ENCODE assay signal across 1 cellular context in the genomic region with DNA sequence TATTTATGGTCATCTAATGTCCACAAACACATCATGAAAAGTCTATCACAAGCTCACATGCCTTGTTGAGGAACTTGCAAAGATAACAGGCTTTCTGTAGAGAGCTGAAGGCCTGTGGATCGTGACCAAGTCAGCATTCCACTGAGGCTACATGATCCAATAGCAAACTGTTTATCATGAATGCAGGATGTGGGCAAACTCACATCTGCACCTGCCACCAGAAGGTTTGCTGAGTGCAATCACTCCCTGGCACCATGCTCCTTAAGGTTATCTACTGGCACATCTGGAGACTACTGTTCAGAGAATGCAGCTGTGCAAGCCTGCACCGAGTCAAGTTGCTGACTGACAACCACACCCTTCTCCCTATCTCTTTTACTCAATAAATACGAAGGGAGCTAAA.
TF ChIP-seq lines count a peak whose summit lies in the region.

No MANE protein-coding gene starts in this region.

TF ChIP-seq in K562, 482 proteins besides CTCF, POLR2A, EP300 and RAD21 (continued from another document and continues in another):
- TF ChIP-seq, protein P1, sequence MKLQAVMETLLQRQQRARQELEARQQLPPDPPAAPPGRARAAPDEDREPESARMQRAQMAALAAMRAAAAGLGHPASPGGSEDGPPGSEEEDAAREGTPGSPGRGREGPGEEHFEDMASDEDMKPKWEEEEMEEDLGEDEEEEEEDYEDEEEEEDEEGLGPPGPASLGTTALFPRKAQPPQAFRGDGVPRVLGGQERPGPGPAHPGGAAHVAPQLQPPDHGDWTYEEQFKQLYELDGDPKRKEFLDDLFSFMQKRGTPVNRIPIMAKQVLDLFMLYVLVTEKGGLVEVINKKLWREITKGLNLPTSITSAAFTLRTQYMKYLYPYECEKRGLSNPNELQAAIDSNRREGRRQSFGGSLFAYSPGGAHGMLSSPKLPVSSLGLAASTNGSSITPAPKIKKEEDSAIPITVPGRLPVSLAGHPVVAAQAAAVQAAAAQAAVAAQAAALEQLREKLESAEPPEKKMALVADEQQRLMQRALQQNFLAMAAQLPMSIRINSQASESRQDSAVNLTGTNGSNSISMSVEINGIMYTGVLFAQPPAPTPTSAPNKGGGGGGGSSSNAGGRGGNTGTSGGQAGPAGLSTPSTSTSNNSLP (IDR thresholded peaks at IDR 0.05; ENCODE audit: borderline replicate concordance, low read depth, low read length): no peak
- TF ChIP-seq TAL1 (IDR thresholded peaks at IDR 0.05) (peak; percentile 86), CBFA2T3 (IDR thresholded peaks at IDR 0.05) (peak; percentile 87), HCFC1 (IDR thresholded peaks at IDR 0.05; ENCODE audit: low read depth, low read length) (no peak), SMAD2 (IDR thresholded peaks at IDR 0.05; ENCODE audit: low read depth, low read length) (no peak), TRIM24 (IDR thresholded peaks at IDR 0.05) (peak; percentile 74 to 77), ZNF644 (tag; IDR thresholded peaks at IDR 0.05; ENCODE audit: low read depth) (no peak), TBP (optimal IDR thresholded peaks at IDR 0.05; ENCODE audit: low read depth, low read length) (no peak), EP400 (IDR thresholded peaks at IDR 0.05) (no peak), NCOR1 (IDR thresholded peaks at IDR 0.05) (peak; percentile 66; the same call in 1 of the 2 replicates), BHLHE40 (IDR thresholded peaks at IDR 0.05; ENCODE audit: low read length) (peak; percentile 79), XRCC3 (IDR thresholded peaks at IDR 0.05) (no peak), CCNT2 (IDR thresholded peaks at IDR 0.05; ENCODE audit: borderline replicate concordance, extremely low read depth, insufficient read length, low read depth, low read length) (peak; percentile 23), BDP1 (IDR thresholded peaks at IDR 0.05; ENCODE audit: insufficient read depth, insufficient read length) (no peak), SOX6 (IDR thresholded peaks at IDR 0.05) (peak; percentile 56), ZNF764 (CRISPR knock-in tag; IDR thresholded peaks at IDR 0.05; ENCODE audit: low read depth) (no peak), ZNF57 (CRISPR knock-in tag; IDR thresholded peaks at IDR 0.05) (no peak), KAT7 (CRISPR knock-in tag; IDR thresholded peaks at IDR 0.05; ENCODE audit: borderline replicate concordance) (no peak), ZNF175 (CRISPR knock-in tag; IDR thresholded peaks at IDR 0.05; ENCODE audit: low read depth) (peak; percentile 60; the same call in 1 of the 2 replicates), KDM4B (IDR thresholded peaks at IDR 0.05; ENCODE audit: borderline replicate concordance in 2 of 2, low read depth in 1 of 2) (no peak), C11orf30 (IDR thresholded peaks at IDR 0.05; ENCODE audit: low read depth) (no peak), KHSRP (IDR thresholded peaks at IDR 0.05) (no peak), SNRNP70 (optimal IDR thresholded peaks at IDR 0.05; ENCODE audit: low read depth, low read length) (no peak), TEAD4 (IDR thresholded peaks at IDR 0.05; ENCODE audit: low read length) (peak; percentile 92), TEAD4 (CRISPR knock-in tag; IDR thresholded peaks at IDR 0.05; ENCODE audit: borderline replicate concordance) (no peak), NEUROD1 (IDR thresholded peaks at IDR 0.05; ENCODE audit: borderline replicate concordance, low read depth, low read length, partially characterized antibody) (no peak), SMAD1 (IDR thresholded peaks at IDR 0.05; ENCODE audit: low read depth, low read length, partially characterized antibody) (no peak), CAMTA2 (CRISPR knock-in tag; conservative IDR thresholded peaks at IDR 0.05) (no peak)
- TF ChIP-seq, protein P2, sequence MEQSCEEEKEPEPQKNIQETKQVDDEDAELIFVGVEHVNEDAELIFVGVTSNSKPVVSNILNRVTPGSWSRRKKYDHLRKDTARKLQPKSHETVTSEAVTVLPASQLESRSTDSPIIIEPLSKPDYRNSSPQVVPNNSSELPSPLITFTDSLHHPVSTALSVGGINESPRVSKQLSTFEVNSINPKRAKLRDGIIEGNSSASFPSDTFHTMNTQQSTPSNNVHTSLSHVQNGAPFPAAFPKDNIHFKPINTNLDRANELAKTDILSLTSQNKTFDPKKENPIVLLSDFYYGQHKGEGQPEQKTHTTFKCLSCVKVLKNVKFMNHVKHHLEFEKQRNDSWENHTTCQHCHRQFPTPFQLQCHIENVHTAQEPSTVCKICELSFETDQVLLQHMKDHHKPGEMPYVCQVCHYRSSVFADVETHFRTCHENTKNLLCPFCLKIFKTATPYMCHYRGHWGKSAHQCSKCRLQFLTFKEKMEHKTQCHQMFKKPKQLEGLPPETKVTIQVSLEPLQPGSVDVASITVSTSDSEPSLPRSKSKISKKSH (CRISPR knock-in tag; IDR thresholded peaks at IDR 0.05): no peak
- TF ChIP-seq, protein P3, sequence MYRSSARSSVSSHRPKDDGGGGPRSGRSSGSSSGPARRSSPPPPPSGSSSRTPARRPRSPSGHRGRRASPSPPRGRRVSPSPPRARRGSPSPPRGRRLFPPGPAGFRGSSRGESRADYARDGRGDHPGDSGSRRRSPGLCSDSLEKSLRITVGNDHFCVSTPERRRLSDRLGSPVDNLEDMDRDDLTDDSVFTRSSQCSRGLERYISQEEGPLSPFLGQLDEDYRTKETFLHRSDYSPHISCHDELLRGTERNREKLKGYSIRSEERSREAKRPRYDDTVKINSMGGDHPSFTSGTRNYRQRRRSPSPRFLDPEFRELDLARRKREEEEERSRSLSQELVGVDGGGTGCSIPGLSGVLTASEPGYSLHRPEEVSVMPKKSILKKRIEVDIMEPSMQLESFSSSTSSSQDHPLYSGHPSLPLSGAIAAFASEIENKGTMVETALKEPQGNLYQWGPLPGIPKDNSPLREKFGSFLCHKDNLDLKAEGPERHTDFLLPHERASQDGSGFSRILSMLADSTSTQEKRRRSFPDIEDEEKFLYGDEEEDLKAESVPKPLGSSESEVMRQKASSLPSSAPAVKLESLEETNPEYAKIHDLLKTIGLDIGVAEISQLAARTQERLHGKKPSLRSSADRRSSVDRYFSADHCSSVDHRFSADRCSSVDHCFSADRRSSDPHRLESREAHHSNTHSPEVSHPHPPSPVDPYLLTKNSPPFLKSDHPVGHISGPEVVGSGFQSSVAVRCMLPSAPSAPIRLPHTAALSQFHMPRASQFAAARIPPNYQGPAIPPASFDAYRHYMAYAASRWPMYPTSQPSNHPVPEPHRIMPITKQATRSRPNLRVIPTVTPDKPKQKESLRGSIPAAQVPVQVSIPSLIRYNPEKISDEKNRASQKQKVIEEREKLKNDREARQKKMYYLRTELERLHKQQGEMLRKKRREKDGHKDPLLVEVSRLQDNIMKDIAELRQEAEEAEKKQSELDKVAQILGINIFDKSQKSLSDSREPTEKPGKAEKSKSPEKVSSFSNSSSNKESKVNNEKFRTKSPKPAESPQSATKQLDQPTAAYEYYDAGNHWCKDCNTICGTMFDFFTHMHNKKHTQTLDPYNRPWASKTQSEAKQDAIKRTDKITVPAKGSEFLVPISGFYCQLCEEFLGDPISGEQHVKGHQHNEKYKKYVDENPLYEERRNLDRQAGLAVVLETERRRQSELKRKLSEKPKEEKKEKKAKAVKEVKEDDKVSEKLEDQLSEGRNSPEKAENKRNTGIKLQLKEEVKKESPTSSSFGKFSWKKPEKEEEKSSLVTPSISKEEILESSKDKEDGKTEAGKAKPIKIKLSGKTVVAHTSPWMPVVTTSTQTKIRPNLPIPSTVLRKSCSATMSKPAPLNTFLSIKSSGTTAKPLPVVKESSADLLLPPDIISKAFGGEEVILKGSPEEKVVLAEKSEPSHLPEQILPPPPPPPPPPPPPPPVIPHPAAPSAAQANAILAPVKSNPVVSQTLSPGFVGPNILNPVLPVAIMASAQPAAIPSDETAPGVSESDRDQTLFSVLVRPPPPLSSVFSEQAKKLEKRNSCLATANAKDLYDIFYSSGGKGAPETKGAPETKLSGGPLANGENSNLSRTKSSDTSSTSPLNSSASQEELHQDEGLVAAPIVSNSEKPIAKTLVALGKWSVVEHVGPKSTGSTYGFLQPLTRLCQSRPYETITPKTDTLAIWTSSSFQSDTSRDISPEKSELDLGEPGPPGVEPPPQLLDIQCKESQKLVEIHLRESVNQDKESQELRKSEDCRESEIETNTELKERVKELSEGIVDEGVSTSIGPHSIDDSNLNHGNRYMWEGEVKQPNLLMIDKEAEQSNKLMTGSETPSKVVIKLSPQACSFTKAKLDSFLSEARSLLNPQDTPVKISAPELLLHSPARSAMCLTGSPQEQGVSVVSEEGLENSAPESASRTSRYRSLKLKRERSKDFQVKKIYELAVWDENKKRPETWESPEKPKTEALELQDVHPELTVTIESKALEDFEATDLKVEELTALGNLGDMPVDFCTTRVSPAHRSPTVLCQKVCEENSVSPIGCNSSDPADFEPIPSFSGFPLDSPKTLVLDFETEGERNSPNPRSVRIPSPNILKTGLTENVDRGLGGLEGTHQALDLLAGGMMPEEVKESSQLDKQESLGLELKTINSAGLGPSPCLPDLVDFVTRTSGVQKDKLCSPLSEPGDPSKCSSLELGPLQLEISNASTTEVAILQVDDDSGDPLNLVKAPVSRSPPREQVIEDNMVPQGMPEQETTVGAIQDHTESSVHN (IDR thresholded peaks at IDR 0.05; ENCODE audit: borderline replicate concordance in 1 of 2, low read depth in 1 of 2): no peak
- TF ChIP-seq, protein P4, sequence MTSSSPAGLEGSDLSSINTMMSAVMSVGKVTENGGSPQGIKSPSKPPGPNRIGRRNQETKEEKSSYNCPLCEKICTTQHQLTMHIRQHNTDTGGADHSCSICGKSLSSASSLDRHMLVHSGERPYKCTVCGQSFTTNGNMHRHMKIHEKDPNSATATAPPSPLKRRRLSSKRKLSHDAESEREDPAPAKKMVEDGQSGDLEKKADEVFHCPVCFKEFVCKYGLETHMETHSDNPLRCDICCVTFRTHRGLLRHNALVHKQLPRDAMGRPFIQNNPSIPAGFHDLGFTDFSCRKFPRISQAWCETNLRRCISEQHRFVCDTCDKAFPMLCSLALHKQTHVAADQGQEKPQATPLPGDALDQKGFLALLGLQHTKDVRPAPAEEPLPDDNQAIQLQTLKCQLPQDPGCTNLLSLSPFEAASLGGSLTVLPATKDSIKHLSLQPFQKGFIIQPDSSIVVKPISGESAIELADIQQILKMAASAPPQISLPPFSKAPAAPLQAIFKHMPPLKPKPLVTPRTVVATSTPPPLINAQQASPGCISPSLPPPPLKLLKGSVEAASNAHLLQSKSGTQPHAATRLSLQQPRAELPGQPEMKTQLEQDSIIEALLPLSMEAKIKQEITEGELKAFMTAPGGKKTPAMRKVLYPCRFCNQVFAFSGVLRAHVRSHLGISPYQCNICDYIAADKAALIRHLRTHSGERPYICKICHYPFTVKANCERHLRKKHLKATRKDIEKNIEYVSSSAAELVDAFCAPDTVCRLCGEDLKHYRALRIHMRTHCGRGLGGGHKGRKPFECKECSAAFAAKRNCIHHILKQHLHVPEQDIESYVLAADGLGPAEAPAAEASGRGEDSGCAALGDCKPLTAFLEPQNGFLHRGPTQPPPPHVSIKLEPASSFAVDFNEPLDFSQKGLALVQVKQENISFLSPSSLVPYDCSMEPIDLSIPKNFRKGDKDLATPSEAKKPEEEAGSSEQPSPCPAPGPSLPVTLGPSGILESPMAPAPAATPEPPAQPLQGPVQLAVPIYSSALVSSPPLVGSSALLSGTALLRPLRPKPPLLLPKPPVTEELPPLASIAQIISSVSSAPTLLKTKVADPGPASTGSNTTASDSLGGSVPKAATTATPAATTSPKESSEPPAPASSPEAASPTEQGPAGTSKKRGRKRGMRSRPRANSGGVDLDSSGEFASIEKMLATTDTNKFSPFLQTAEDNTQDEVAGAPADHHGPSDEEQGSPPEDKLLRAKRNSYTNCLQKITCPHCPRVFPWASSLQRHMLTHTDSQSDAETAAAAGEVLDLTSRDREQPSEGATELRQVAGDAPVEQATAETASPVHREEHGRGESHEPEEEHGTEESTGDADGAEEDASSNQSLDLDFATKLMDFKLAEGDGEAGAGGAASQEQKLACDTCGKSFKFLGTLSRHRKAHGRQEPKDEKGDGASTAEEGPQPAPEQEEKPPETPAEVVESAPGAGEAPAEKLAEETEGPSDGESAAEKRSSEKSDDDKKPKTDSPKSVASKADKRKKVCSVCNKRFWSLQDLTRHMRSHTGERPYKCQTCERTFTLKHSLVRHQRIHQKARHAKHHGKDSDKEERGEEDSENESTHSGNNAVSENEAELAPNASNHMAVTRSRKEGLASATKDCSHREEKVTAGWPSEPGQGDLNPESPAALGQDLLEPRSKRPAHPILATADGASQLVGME (CRISPR knock-in tag; IDR thresholded peaks at IDR 0.05): no peak
- TF ChIP-seq, protein P5, sequence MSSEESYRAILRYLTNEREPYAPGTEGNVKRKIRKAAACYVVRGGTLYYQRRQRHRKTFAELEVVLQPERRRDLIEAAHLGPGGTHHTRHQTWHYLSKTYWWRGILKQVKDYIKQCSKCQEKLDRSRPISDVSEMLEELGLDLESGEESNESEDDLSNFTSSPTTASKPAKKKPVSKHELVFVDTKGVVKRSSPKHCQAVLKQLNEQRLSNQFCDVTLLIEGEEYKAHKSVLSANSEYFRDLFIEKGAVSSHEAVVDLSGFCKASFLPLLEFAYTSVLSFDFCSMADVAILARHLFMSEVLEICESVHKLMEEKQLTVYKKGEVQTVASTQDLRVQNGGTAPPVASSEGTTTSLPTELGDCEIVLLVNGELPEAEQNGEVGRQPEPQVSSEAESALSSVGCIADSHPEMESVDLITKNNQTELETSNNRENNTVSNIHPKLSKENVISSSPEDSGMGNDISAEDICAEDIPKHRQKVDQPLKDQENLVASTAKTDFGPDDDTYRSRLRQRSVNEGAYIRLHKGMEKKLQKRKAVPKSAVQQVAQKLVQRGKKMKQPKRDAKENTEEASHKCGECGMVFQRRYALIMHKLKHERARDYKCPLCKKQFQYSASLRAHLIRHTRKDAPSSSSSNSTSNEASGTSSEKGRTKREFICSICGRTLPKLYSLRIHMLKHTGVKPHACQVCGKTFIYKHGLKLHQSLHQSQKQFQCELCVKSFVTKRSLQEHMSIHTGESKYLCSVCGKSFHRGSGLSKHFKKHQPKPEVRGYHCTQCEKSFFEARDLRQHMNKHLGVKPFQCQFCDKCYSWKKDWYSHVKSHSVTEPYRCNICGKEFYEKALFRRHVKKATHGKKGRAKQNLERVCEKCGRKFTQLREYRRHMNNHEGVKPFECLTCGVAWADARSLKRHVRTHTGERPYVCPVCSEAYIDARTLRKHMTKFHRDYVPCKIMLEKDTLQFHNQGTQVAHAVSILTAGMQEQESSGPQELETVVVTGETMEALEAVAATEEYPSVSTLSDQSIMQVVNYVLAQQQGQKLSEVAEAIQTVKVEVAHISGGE (CRISPR knock-in tag; IDR thresholded peaks at IDR 0.05): peak in 1 of 3 experiments; percentile 59; a peak in 1 of 6 replicates
- TF ChIP-seq, protein P6, sequence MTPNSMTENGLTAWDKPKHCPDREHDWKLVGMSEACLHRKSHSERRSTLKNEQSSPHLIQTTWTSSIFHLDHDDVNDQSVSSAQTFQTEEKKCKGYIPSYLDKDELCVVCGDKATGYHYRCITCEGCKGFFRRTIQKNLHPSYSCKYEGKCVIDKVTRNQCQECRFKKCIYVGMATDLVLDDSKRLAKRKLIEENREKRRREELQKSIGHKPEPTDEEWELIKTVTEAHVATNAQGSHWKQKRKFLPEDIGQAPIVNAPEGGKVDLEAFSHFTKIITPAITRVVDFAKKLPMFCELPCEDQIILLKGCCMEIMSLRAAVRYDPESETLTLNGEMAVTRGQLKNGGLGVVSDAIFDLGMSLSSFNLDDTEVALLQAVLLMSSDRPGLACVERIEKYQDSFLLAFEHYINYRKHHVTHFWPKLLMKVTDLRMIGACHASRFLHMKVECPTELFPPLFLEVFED (CRISPR knock-in tag; conservative IDR thresholded peaks at IDR 0.05): no peak
